8 cellular contexts compared by ENCODE assay signal in genomic region chr5:36724429-36725332, GRCh38.
DNase-seq lines count a peak whose midpoint lies in the region; ATAC-seq, FAIRE-seq and TF ChIP-seq lines count a peak whose summit lies in the region.

No MANE protein-coding gene starts in this region.

- no peak overlapping the region for H3K9ac ChIP-seq in mesendoderm (ENCODE audit: low read length)

- CTCF ChIA-PET in A549 (lab: Yijun Ruan, JAX): interaction anchor here (1.0 to 2.4 kb wide), 7 partner anchors 10 to 281 kb away, joined by 3 to 9 read pairs (median 6); no protein-coding TSS in a partner anchor

- H3K4me3 ChIP-seq in A549: no peak overlapping the region
- H3K4me3 ChIP-seq in mesendoderm (ENCODE audit: low read length): no peak overlapping the region

- WGBS in A549 (ENCODE audit: missing lambda C conversion rate): 49% methylated on average over 6 of the region's 6 CpGs
- no CpG with 5 or more reads among the region's 6 CpGs for WGBS in mesendoderm (ENCODE audit: extremely low coverage, insufficient coverage, low lambda C conversion rate)

- no peaks in the 10 kb centered on the region for H3K9me3 ChIP-seq in A549

- POLR2A ChIA-PET in A549 (lab: Yijun Ruan, JAX): no interaction called here

- no peak overlapping the region for H3K4ac ChIP-seq in mesendoderm (ENCODE audit: low read depth, low read length)

- H3K18ac ChIP-seq in mesendoderm (ENCODE audit: low read length): no peak overlapping the region

- no peak overlapping the region for H3K4me2 ChIP-seq in A549
- H3K4me2 ChIP-seq in mesendoderm (ENCODE audit: low read length): no peak overlapping the region

- H3K79me2 ChIP-seq in mesendoderm (ENCODE audit: control insufficient read depth, insufficient read depth, low read length): no peaks in the 10 kb centered on the region

- H3K4me1 ChIP-seq in A549 (no peaks in the 10 kb centered on the region), mesendoderm (ENCODE audit: control insufficient read depth, low read depth, low read length) (no peaks in the 10 kb centered on the region)

- no peaks in the 10 kb centered on the region for H3K79me1 ChIP-seq in mesendoderm (ENCODE audit: low read length)

- no peak overlapping the region for H3K23ac ChIP-seq in mesendoderm (ENCODE audit: low read length)

- H2BK15ac ChIP-seq in mesendoderm (replicated peaks; ENCODE audit: low read depth): no peak overlapping the region

- H3K27me3 ChIP-seq in mesendoderm (ENCODE audit: insufficient read depth, low read length, poor library complexity): no peaks in the 10 kb centered on the region

- H4K8ac ChIP-seq in mesendoderm (ENCODE audit: low read depth, low read length): no peak overlapping the region

- H2BK120ac ChIP-seq in mesendoderm (ENCODE audit: low read depth, low read length): no peak overlapping the region

- H2BK5ac ChIP-seq in mesendoderm (ENCODE audit: low read length): no peak overlapping the region

- no peak for TF ChIP-seq RAD21 in A549 (conservative IDR thresholded peaks at IDR 0.05 in 1 of 2, IDR thresholded peaks at IDR 0.05 in 1 of 2)

- no peak overlapping the region for H3K56ac ChIP-seq in mesendoderm (ENCODE audit: low read length)

- peak in 1 of 2 experiments; percentile 69; a peak in 3 of 6 replicates for ATAC-seq in A549
- peak; percentile 79 for ATAC-seq in GM18867 (IDR thresholded peaks at IDR 0.05; ENCODE audit: unreplicated experiment)
- peak; percentile 76 for ATAC-seq in HG02852 (IDR thresholded peaks at IDR 0.05; ENCODE audit: unreplicated experiment)

- no peak for TF ChIP-seq CTCF in A549 (IDR thresholded peaks at IDR 0.05)

- FAIRE-seq in A549 (lab: Jason Lieb, UNC): no peak

- H3K36me3 ChIP-seq in mesendoderm (ENCODE audit: control insufficient read depth, insufficient read depth, low read length): no peaks in the 10 kb centered on the region

- no peak for TF ChIP-seq POLR2A in A549 (IDR thresholded peaks at IDR 0.05; ENCODE audit: low read length)

- H3K27ac ChIP-seq in A549: no peak overlapping the region
- no peak overlapping the region for H3K27ac ChIP-seq in mesendoderm (ENCODE audit: low read depth, low read length)

- TF ChIP-seq EP300 in A549 (IDR thresholded peaks at IDR 0.05): no peak

- no peak overlapping the region for H4K5ac ChIP-seq in mesendoderm (ENCODE audit: low read length)

- DNase-seq in A549 (ENCODE audit: low read depth in 1 of 2, low spot score in 1 of 2) (peak; percentile 25 to 37), NCI-H226 (peak; percentile 21), mesendoderm (peak; percentile 56), NK-92 (lab: John Stamatoyannopoulos, UW; ENCODE audit: unreplicated experiment) (no peak), GOT3 (lab: John Stamatoyannopoulos, UW) (no peak)
- peak; percentile 8 for DNase-seq in activated naive CD4-positive, alpha-beta T cell treated with Interleukin-2 at 50 U/mL for 16 hours

- H2AK5ac ChIP-seq in mesendoderm (ENCODE audit: low read length): no peak overlapping the region

TF ChIP-seq in A549, 52 proteins besides CTCF, POLR2A, EP300 and RAD21:
- no peak for TF ChIP-seq E2F6 (IDR thresholded peaks at IDR 0.05; ENCODE audit: borderline replicate concordance, low read depth)
- TF ChIP-seq USF2 (IDR thresholded peaks at IDR 0.05): peak; percentile 62
- TF ChIP-seq CBX8 (IDR thresholded peaks at IDR 0.05): no peak

Comparison
In these comparisons a context has a peak if more than half of its experiments do, and no peak if none do; other contexts are left out.
1. DNase-seq: peak in A549 (2 of 2), NCI-H226 (single experiment), activated naive CD4-positive, alpha-beta T cell treated with Interleukin-2 at 50 U/mL for 16 hours (single experiment) and mesendoderm (single experiment); none in NK-92 (single experiment) and GOT3 (single experiment).